8 cellular contexts compared by ENCODE assay signal in genomic region chr4:48016141-48017107, GRCh38. TPM values are rescaled to one million over a fixed set of nuclear protein-coding genes. Genes with fewer than 3 reads are reported as not detected.
DNase-seq lines count a peak whose midpoint lies in the region; ATAC-seq and TF ChIP-seq lines count a peak whose summit lies in the region.

Gene CNGA1, minus strand, starts transcription at chr4:48016681. Its CDS starts 63,992 bp downstream, at chr4:47952689.
Gene NIPAL1, plus strand, starts transcription at chr4:48016772. Its CDS starts 68 bp downstream, at chr4:48016840.

- H4K20me1 ChIP-seq in HCT116 (ENCODE audit: insufficient read depth) (no peaks in the 10 kb centered on the region), MM.1S (ENCODE audit: insufficient read depth, low read length) (no peaks in the 10 kb centered on the region), SK-N-SH (ENCODE audit: insufficient read depth) (no peaks in the 10 kb centered on the region)

- POLR2A ChIA-PET in HCT116 (lab: Charles Lee): interaction anchor here (0.6 kb wide), 1 partner anchor 56 kb away, joined by 4 read pairs; no protein-coding TSS in a partner anchor
- POLR2A ChIA-PET in SK-N-SH (lab: Yijun Ruan, JAX): no interaction called here

- H3K9me2 ChIP-seq in HCT116 (ENCODE audit: insufficient read depth) (no peaks in the 10 kb centered on the region), MM.1S (replicated peaks; ENCODE audit: insufficient read depth, low read length) (no peaks in the 10 kb centered on the region), SK-N-SH (no peaks in the 10 kb centered on the region)

- H3K79me2 ChIP-seq in HCT116 (ENCODE audit: insufficient read depth, low read length): peaks cover 8% of the 10 kb centered on the region; the same call in 1 of the 2 replicates
- H3K79me2 ChIP-seq in MM.1S (ENCODE audit: low read length): no peaks in the 10 kb centered on the region
- no peaks in the 10 kb centered on the region for H3K79me2 ChIP-seq in SK-N-SH (ENCODE audit: insufficient read depth)

- RAD21 ChIA-PET in HCT116 (lab: Charles Lee; ENCODE audit: low non-redundant PET in 1 of 2, low total read pairs in 2 of 2, uncharacterized antibody in 2 of 2, unreplicated experiment in 2 of 2): no interaction called here

- no peaks in the 10 kb centered on the region for H3F3A ChIP-seq in MM.1S (ENCODE audit: insufficient read depth, low read length)
- H3F3A ChIP-seq in SK-N-SH (replicated peaks; ENCODE audit: insufficient read depth): peaks cover 6% of the 10 kb centered on the region

- H3K4me3 ChIP-seq in GM08714 (ENCODE audit: low read length): peak within 1 kb of the TSS; percentile 44; the same call in 1 of the 2 replicates
- H3K4me3 ChIP-seq in HCT116 (replicated peaks in 1 of 2; ENCODE audit: low read depth in 1 of 2, low read length in 2 of 2): peak within 1 kb of the TSS; percentile 70 to 73
- H3K4me3 ChIP-seq in MM.1S (ENCODE audit: low read length): peak within 1 kb of the TSS; percentile 61
- peak within 1 kb of the TSS; percentile 87 to 88 for H3K4me3 ChIP-seq in SK-N-SH (ENCODE audit: low read depth in 2 of 2, low read length in 1 of 2)
- H3K4me3 ChIP-seq in ovary: peak within 1 kb of the TSS; percentile 46
- H3K4me3 ChIP-seq in tibial nerve: peak within 1 kb of the TSS; percentile 65 to 71 (median 68)

- no TSS peak for BruUV-seq in HCT116 (replicated peaks; lab: Mats Ljungman, UMichigan)

- peak within 1 kb of the TSS; percentile 90 for H3K4me2 ChIP-seq in HCT116 (ENCODE audit: low read length)
- peak within 1 kb of the TSS; percentile 82 for H3K4me2 ChIP-seq in MM.1S (ENCODE audit: low read depth, low read length)
- H3K4me2 ChIP-seq in SK-N-SH: peak within 1 kb of the TSS; percentile 85

- TF ChIP-seq CTCF in HCT116 (IDR thresholded peaks at IDR 0.05 in 2 of 3, conservative IDR thresholded peaks at IDR 0.05 in 1 of 3; ENCODE audit: borderline replicate concordance in 1 of 3, insufficient read depth in 1 of 3, low read depth in 2 of 3, low read length in 2 of 3) (peak; percentile 42 to 71 (median 55)), MM.1S (IDR thresholded peaks at IDR 0.05; ENCODE audit: low read length) (peak; percentile 44), SK-N-SH (IDR thresholded peaks at IDR 0.05) (peak; percentile 58), ovary (IDR thresholded peaks at IDR 0.05) (no peak), tibial nerve (IDR thresholded peaks at IDR 0.05) (peak in 4 of 5 experiments; percentile 14 to 48 (median 44))

- peak; percentile 21 for TF ChIP-seq POLR2A in HCT116 (IDR thresholded peaks at IDR 0.05; ENCODE audit: borderline replicate concordance, extremely low read depth, insufficient read depth, insufficient read length)
- TF ChIP-seq POLR2A in ovary (IDR thresholded peaks at IDR 0.05): no peak
- TF ChIP-seq POLR2A in tibial nerve (IDR thresholded peaks at IDR 0.05): peak in 1 of 2 donors; percentile 49

- H3K27me3 ChIP-seq in HCT116 (ENCODE audit: insufficient read depth, low read length) (no peaks in the 10 kb centered on the region), MM.1S (replicated peaks; ENCODE audit: insufficient read depth, low read length) (peaks cover 16% of the 10 kb centered on the region), SK-N-SH (ENCODE audit: insufficient read depth) (no peaks in the 10 kb centered on the region), ovary (no peaks in the 10 kb centered on the region), tibial nerve (no peaks in the 10 kb centered on the region)

- H3K36me3 ChIP-seq in HCT116 (ENCODE audit: control insufficient read depth in 1 of 2, insufficient read depth in 2 of 2, low read length in 2 of 2): no peaks in the 10 kb centered on the region
- no peaks in the 10 kb centered on the region for H3K36me3 ChIP-seq in MM.1S (replicated peaks; ENCODE audit: insufficient read depth, low read length)
- no peaks in the 10 kb centered on the region for H3K36me3 ChIP-seq in SK-N-SH (replicated peaks in 1 of 2; ENCODE audit: control insufficient read depth in 1 of 2, insufficient read depth in 2 of 2, low read length in 1 of 2)
- H3K36me3 ChIP-seq in ovary: no peaks in the 10 kb centered on the region
- H3K36me3 ChIP-seq in tibial nerve: no peaks in the 10 kb centered on the region

- H3K9me3 ChIP-seq in HCT116 (ENCODE audit: control insufficient read depth in 1 of 2, insufficient read depth in 1 of 2, low read depth in 1 of 2, low read length in 2 of 2) (no peaks in the 10 kb centered on the region), MM.1S (replicated peaks; ENCODE audit: insufficient read depth, low read length) (no peaks in the 10 kb centered on the region), SK-N-SH (no peaks in the 10 kb centered on the region), ovary (no peaks in the 10 kb centered on the region), tibial nerve (no peaks in the 10 kb centered on the region)

- WGBS in SK-N-SH (ENCODE audit: low lambda C conversion rate): 5% methylated on average over 24 of the region's 60 CpGs
- WGBS in ovary, 3 donors: 1 to 3% (median 2%) methylated on average over 41 to 60 of the region's 60 CpGs
- WGBS in tibial nerve, 2 donors: 6 to 13% methylated on average over 14 to 40 of the region's 60 CpGs

- H3K4me1 ChIP-seq in HCT116 (ENCODE audit: control insufficient read depth in 1 of 2, insufficient read depth in 2 of 2, low read length in 2 of 2) (peaks cover 6 to 11% of the 10 kb centered on the region in 2 experiments; a peak in 2 of 4 replicates), MM.1S (ENCODE audit: low read length) (0 out of 2 replicates have a peak, but pooled peaks cover 5% of the 10 kb centered on the region), SK-N-SH (ENCODE audit: control insufficient read depth in 1 of 2, insufficient read depth in 2 of 2, low read depth in 1 of 2, low read length in 1 of 2) (peaks cover 0 to 10% of the 10 kb centered on the region in 2 experiments; a peak in 1 of 4 replicates), ovary (ENCODE audit: insufficient read depth) (peaks cover 2% of the 10 kb centered on the region), tibial nerve (peaks cover 0 to 19% (median 2%) of the 10 kb centered on the region in 4 donors)

- CTCF ChIA-PET in HCT116 (lab: Charles Lee) (no interaction called here), SK-N-SH (lab: Yijun Ruan, JAX) (interaction anchor here (0.8 to 1.7 kb wide), 8 partner anchors 14 to 175 kb away, joined by 3 to 10 read pairs (median 3); no protein-coding TSS in a partner anchor)

- ATAC-seq in HCT116 (peak; percentile 93), Right ventricle myocardium superior (ENCODE audit: poor library complexity) (peak; percentile 99)

- peak within 1 kb of the TSS; percentile 70 for H2AFZ ChIP-seq in HCT116 (ENCODE audit: low read depth, low read length, poor library complexity, severe bottlenecking)
- H2AFZ ChIP-seq in MM.1S (ENCODE audit: low read length): peak within 1 kb of the TSS; percentile 52
- peak within 1 kb of the TSS; percentile 89 for H2AFZ ChIP-seq in SK-N-SH (ENCODE audit: low read depth)

- H3K27ac ChIP-seq in HCT116 (ENCODE audit: low read depth, low read length): peak within 1 kb of the TSS; percentile 63
- no peak within 1 kb of the TSS for H3K27ac ChIP-seq in MM.1S (ENCODE audit: low read length)
- H3K27ac ChIP-seq in SK-N-SH (ENCODE audit: low read depth in 2 of 2, low read length in 1 of 2): peak within 1 kb of the TSS in 1 of 2 experiments; percentile 51; a peak in 3 of 4 replicates
- H3K27ac ChIP-seq in ovary: no peak within 1 kb of the TSS
- H3K27ac ChIP-seq in tibial nerve: peak within 1 kb of the TSS; percentile 69 to 88 (median 81)

- intact Hi-C loops in HCT116 (cut with micrococcal nuclease): loop anchor here (5.0 kb wide), 1 partner anchor 71 kb away; no protein-coding TSS in a partner anchor
- intact Hi-C loops in Right ventricle myocardium superior (cut with DNase I): no loop called here
- intact Hi-C loops in ovary (cut with DNase I): no loop called here

- peak within 1 kb of the TSS; percentile 87 for H3K9ac ChIP-seq in HCT116 (ENCODE audit: low read length)
- H3K9ac ChIP-seq in MM.1S (ENCODE audit: low read length): no peak within 1 kb of the TSS; the same call in 1 of the 2 replicates
- H3K9ac ChIP-seq in SK-N-SH: peak within 1 kb of the TSS; percentile 70

- TF ChIP-seq RAD21 in HCT116 (IDR thresholded peaks at IDR 0.05; ENCODE audit: low read depth) (peak; percentile 32; the same call in 1 of the 2 replicates), SK-N-SH (IDR thresholded peaks at IDR 0.05; ENCODE audit: low read length) (peak; percentile 40)

- TF ChIP-seq EP300 in SK-N-SH (IDR thresholded peaks at IDR 0.05; ENCODE audit: borderline replicate concordance in 1 of 2, low read depth in 1 of 2, low read length in 1 of 2) (no peak), ovary (IDR thresholded peaks at IDR 0.05) (no peak), tibial nerve (IDR thresholded peaks at IDR 0.05) (no peak)

- peak; percentile 63 for DNase-seq in HCT116 (ENCODE audit: low read depth, low spot score)
- peak; percentile 72 for DNase-seq in MM.1S
- DNase-seq in SK-N-SH: peak; percentile 94
- peak; percentile 83 for DNase-seq in activated naive CD4-positive, alpha-beta T cell treated with anti-CD3 and anti-CD28 coated beads, Interleukin-2, amount 50 U/mL, for 16 hours
- DNase-seq in Right ventricle myocardium superior: peak; percentile 85
- peak; percentile 14 to 51 (median 34) for DNase-seq in ovary
- DNase-seq in tibial nerve (ENCODE audit: low spot score in 2 of 2): peak; percentile 21 to 35

TF ChIP-seq in HCT116, 20 proteins besides CTCF, POLR2A, EP300 and RAD21 (continues in another document):
- TF ChIP-seq SRF (IDR thresholded peaks at IDR 0.05; ENCODE audit: low read depth): no peak; the same call in 1 of the 2 replicates

TF ChIP-seq in SK-N-SH, 30 proteins besides CTCF, POLR2A, EP300 and RAD21 (continues in another document):
- no peak for TF ChIP-seq FOXJ3 (CRISPR knock-in tag; IDR thresholded peaks at IDR 0.05)
- TF ChIP-seq NFIC (IDR thresholded peaks at IDR 0.05; ENCODE audit: borderline replicate concordance): no peak
- no peak for TF ChIP-seq FOXM1 (IDR thresholded peaks at IDR 0.05; ENCODE audit: low read depth)

RNA-seq across cellular contexts. Expression of gene CNGA1, which starts in this region (rescaled TPM):
- 2.1 TPM for total RNA-seq in HCT116 (2021; ENCODE audit: unreplicated experiment)
- 0.40 and 0.78 TPM in 2 replicates for polyA plus RNA-seq in HCT116 (2012)
- 0.23 and 0.45 TPM in 2 replicates for polyA plus RNA-seq in SK-N-SH (2012; rRNA removed)
- 0.33 and 0.70 TPM in 2 replicates for polyA plus RNA-seq in SK-N-SH (2012; cell fraction: cytosol; rRNA removed)
- polyA plus RNA-seq in SK-N-SH (2012; cell fraction: nucleus; rRNA removed): 0.20 and 0.39 TPM in 2 replicates
- 0.24 TPM for total RNA-seq in Right ventricle myocardium superior
- 1 to 10 TPM in 1 of 7 donors, under 1 TPM in 2, not detected in 4; 0.10 to 1.0 (median 0.11) TPM for total RNA-seq in ovary
- under 1 TPM; 0.02 to 0.25 TPM for polyA plus RNA-seq in ovary
- 1 to 10 TPM; 4.1 to 7.2 (median 4.7) TPM for total RNA-seq in tibial nerve

RNA-seq across cellular contexts. Expression of gene NIPAL1, which starts in this region (rescaled TPM):
- total RNA-seq in HCT116 (2021; ENCODE audit: unreplicated experiment): 7.0 TPM
- 2.0 and 3.0 TPM in 2 replicates for polyA plus RNA-seq in HCT116 (2012)
- polyA plus RNA-seq in SK-N-SH (2012; rRNA removed): 1.8 and 2.0 TPM in 2 replicates
- polyA plus RNA-seq in SK-N-SH (2012; cell fraction: cytosol; rRNA removed): 2.5 and 2.6 TPM in 2 replicates
- 0.56 and 1.5 TPM in 2 replicates for polyA plus RNA-seq in SK-N-SH (2012; cell fraction: nucleus; rRNA removed)
- total RNA-seq in Right ventricle myocardium superior: 0.43 TPM
- 1 to 10 TPM in 2 of 7 donors, under 1 TPM in 3, not detected in 2; 0.05 to 1.8 (median 0.74) TPM for total RNA-seq in ovary
- polyA plus RNA-seq in ovary: under 1 TPM; 0.15 TPM
- 1 to 10 TPM in 3 of 4 donors, under 1 TPM in 1; 0.87 to 3.1 (median 1.9) TPM for total RNA-seq in tibial nerve

Comparison
In these comparisons a context has a peak if more than half of its experiments do, and no peak if none do; other contexts are left out.
1. Peak in DNase-seq and ATAC-seq in Right ventricle myocardium superior; RNA of the genes that start here not detected or under 1 TPM.
2. DNase-seq: peak in every context shown above with its lines; median percentile 94 in SK-N-SH; 85 in Right ventricle myocardium superior; 83 in activated naive CD4-positive, alpha-beta T cell treated with anti-CD3 and anti-CD28 coated beads, Interleukin-2, amount 50 U/mL, for 16 hours; 72 in MM.1S; 63 in HCT116; 34 in ovary; 28 in tibial nerve.
3. H3K27ac ChIP-seq: peak in HCT116 (single experiment) and tibial nerve (4 of 4); none in MM.1S (single experiment) and ovary (0 of 2).
4. CTCF ChIP-seq: peak in HCT116 (3 of 3), MM.1S (single experiment), SK-N-SH (single experiment) and tibial nerve (4 of 5); none in ovary (0 of 3).
5. Peak in every context shown above with its lines, with median percentiles within 50 percentile points of each other: H3K4me3 ChIP-seq, H2AFZ ChIP-seq and H3K4me2 ChIP-seq.